ENCODE assay signal across 16 cellular contexts in genomic region chr11:95991545-95991944, GRCh38.
DNase-seq lines count a peak whose midpoint lies in the region; ATAC-seq, FAIRE-seq and TF ChIP-seq lines count a peak whose summit lies in the region.
"Had no signal": no experiment of that assay in that cellular context is flagged by ENCODE, and none has a peak within 500 bp of the region (broad histone marks: within the 10 kb centered on the region; RNA-seq: fewer than 3 reads in every experiment).

No MANE protein-coding gene starts in this region.

- H3K79me2 ChIP-seq in trophoblast cell (ENCODE audit: control insufficient read depth, insufficient read depth, low read length, poor library complexity) = no peaks in the 10 kb centered on the region

- peak; percentile 70 for FAIRE-seq in endometrium (lab: Jason Lieb, UNC)
- FAIRE-seq: GM12891 had no signal

- H3K27me3 ChIP-seq in IMR-90 (ENCODE audit: control insufficient read depth, insufficient read depth, low read length) (no peaks in the 10 kb centered on the region), trophoblast cell (ENCODE audit: insufficient read depth, low read length) (no peaks in the 10 kb centered on the region), right cardiac atrium (ENCODE audit: control insufficient read depth, insufficient read depth) (no peaks in the 10 kb centered on the region)
- H3K27me3 ChIP-seq: BE2C had no signal

- H2AK5ac ChIP-seq in IMR-90 (ENCODE audit: low read depth, low read length) (peak overlapping the region; percentile 50; the same call in 1 of the 2 replicates), trophoblast cell (ENCODE audit: low read length) (no peak overlapping the region)

- CTCF ChIA-PET in IMR-90 (lab: Yijun Ruan, JAX) = interaction anchor here (1.3 kb wide), 1 partner anchor 352 kb away, joined by 3 read pairs; no protein-coding TSS in a partner anchor

- H3K27me3 Mint-ChIP-seq in activated naive CD8-positive, alpha-beta T cell treated with anti-CD3 and anti-CD28 coated beads for 36 hours = no peaks in the 10 kb centered on the region
- H3K27me3 Mint-ChIP-seq: activated CD4-positive, alpha-beta memory T cell treated with anti-CD3 and anti-CD28 coated beads, Interleukin-2, amount 10 ng/mL, durations not matched to agents 7 days and 5 days had no signal

- no peak for TF ChIP-seq CTCF in IMR-90 (conservative IDR thresholded peaks at IDR 0.05; ENCODE audit: low read depth, low read length)

- H3K27ac Mint-ChIP-seq in activated naive CD8-positive, alpha-beta T cell treated with anti-CD3 and anti-CD28 coated beads for 36 hours = no peak overlapping the region
- H3K27ac Mint-ChIP-seq: activated CD4-positive, alpha-beta memory T cell treated with anti-CD3 and anti-CD28 coated beads, Interleukin-2, amount 10 ng/mL, durations not matched to agents 7 days and 5 days had no signal

- H3K56ac ChIP-seq in IMR-90 (ENCODE audit: extremely low read depth, insufficient read depth, low read length) = peak overlapping the region; percentile 13; the same call in 1 of the 2 replicates

- peaks cover 10% of the 10 kb centered on the region for H3K4me1 Mint-ChIP-seq in activated naive CD8-positive, alpha-beta T cell treated with anti-CD3 and anti-CD28 coated beads for 36 hours

- TF ChIP-seq POLR2A in IMR-90 (IDR thresholded peaks at IDR 0.05; ENCODE audit: low read depth, low read length) = no peak

- no TSS peak for BruUV-seq in IMR-90 (replicated peaks; lab: Mats Ljungman, UMichigan)

- no peak overlapping the region for H3K4me3 Mint-ChIP-seq in activated naive CD8-positive, alpha-beta T cell treated with anti-CD3 and anti-CD28 coated beads for 36 hours
- H3K4me3 Mint-ChIP-seq: activated CD4-positive, alpha-beta memory T cell treated with anti-CD3 and anti-CD28 coated beads, Interleukin-2, amount 10 ng/mL, durations not matched to agents 7 days and 5 days had no signal

- TF ChIP-seq RAD21 in IMR-90 (IDR thresholded peaks at IDR 0.05; ENCODE audit: low read length) = no peak

- H3K18ac ChIP-seq in IMR-90 (ENCODE audit: low read depth, low read length) (peak overlapping the region; percentile 30; the same call in 1 of the 2 replicates), trophoblast cell (ENCODE audit: low read length) (no peak overlapping the region)

- peaks cover 18% of the 10 kb centered on the region for H3K36me3 Mint-ChIP-seq in activated naive CD8-positive, alpha-beta T cell treated with anti-CD3 and anti-CD28 coated beads for 36 hours

- H2AFZ ChIP-seq in IMR-90 (replicated peaks; ENCODE audit: low read length, poor library complexity) (no peak overlapping the region), trophoblast cell (ENCODE audit: insufficient read depth, low read length, poor library complexity) (no peak overlapping the region)

- H3K4me3 ChIP-seq in IMR-90 (ENCODE audit: insufficient read depth, low read depth, low read length) (no peak overlapping the region), trophoblast cell (ENCODE audit: low read depth, low read length) (no peak overlapping the region), right cardiac atrium (ENCODE audit: low read length) (no peak overlapping the region)

- in situ Hi-C loops in IMR-90 (cut with MboI; ENCODE audit: low sequenced_read_pairs) = no loop called here

- peaks cover 8% of the 10 kb centered on the region for H3K9me1 ChIP-seq in IMR-90 (ENCODE audit: insufficient read depth, low read length)

- no peak overlapping the region for H4K12ac ChIP-seq in trophoblast cell (ENCODE audit: low read depth, low read length)

- H3K36me3 ChIP-seq in IMR-90 (ENCODE audit: control insufficient read depth, insufficient read depth, low read length) (peaks cover 4% of the 10 kb centered on the region), trophoblast cell (ENCODE audit: control insufficient read depth in 1 of 2, insufficient read depth in 2 of 2, low read length in 2 of 2) (peaks cover 2 to 5% of the 10 kb centered on the region in 2 experiments)
- H3K36me3 ChIP-seq: BE2C had no signal

- no peak overlapping the region for H2BK12ac ChIP-seq in trophoblast cell (ENCODE audit: low read length)

- peak overlapping the region; percentile 2; the same call in 1 of the 2 replicates for H3K23ac ChIP-seq in IMR-90 (ENCODE audit: low read depth, low read length)
- H3K23ac ChIP-seq in trophoblast cell (ENCODE audit: low read length) = no peak overlapping the region

- H3K4me1 ChIP-seq in IMR-90 (ENCODE audit: control insufficient read depth, insufficient read depth, low read length) (peaks cover 13% of the 10 kb centered on the region), trophoblast cell (ENCODE audit: control insufficient read depth in 1 of 2, insufficient read depth in 2 of 2, low read length in 2 of 2) (no peaks in the 10 kb centered on the region), right cardiac atrium (ENCODE audit: control insufficient read depth, insufficient read depth, low read length) (peaks cover 4% of the 10 kb centered on the region)
- H3K4me1 ChIP-seq: BE2C had no signal

- peak overlapping the region; percentile 44 for H2BK5ac ChIP-seq in IMR-90 (ENCODE audit: low read depth, low read length, poor library complexity, severe bottlenecking)
- no peak overlapping the region for H2BK5ac ChIP-seq in trophoblast cell (ENCODE audit: low read depth, low read length, poor library complexity)

- DNase-seq in AG08395 (ENCODE audit: low spot score) (peak; percentile 7), IMR-90 (peak; percentile 80), trophoblast cell (peak in 1 of 2 donors; percentile 12), right cardiac atrium (no peak), nucleus accumbens (lab: John Stamatoyannopoulos, UW) (no peak)
- DNase-seq in activated naive CD8-positive, alpha-beta T cell treated with anti-CD3 and anti-CD28 coated beads for 36 hours = no peak
- DNase-seq: activated CD4-positive, alpha-beta memory T cell treated with anti-CD3 and anti-CD28 coated beads, Interleukin-2, amount 10 ng/mL, durations not matched to agents 7 days and 5 days; BE2C; DND-41; NCI-H2029; NCI-H748 treated with DMSO at 0.1 percent for 48 hours; occipital lobe; stimulated activated CD4-positive, alpha-beta T cell treated with anti-CD3 and anti-CD28 coated beads, Interleukin-15, amount 100 ng/mL, for 24 hours had no signal

- intact Hi-C loops in IMR-90 (cut with micrococcal nuclease) (loop anchor here (5.0 kb wide), 2 partner anchors 154 to 346 kb away; no protein-coding TSS in a partner anchor), right cardiac atrium (cut with DNase I) (no loop called here)

- no peak overlapping the region for H2AK9ac ChIP-seq in IMR-90 (replicated peaks; ENCODE audit: low read depth, low read length, poor library complexity)

- peak overlapping the region in 1 of 2 experiments; percentile 44; a peak in 2 of 4 replicates for H4K8ac ChIP-seq in IMR-90 (ENCODE audit: low read depth in 2 of 2, low read length in 2 of 2)
- H4K8ac ChIP-seq in trophoblast cell (ENCODE audit: low read depth, low read length) = peak overlapping the region; percentile 40

- ATAC-seq in IMR-90 (ENCODE audit: low read depth) (peak; percentile 85), right cardiac atrium (no peak), HG02885 (IDR thresholded peaks at IDR 0.05; ENCODE audit: poor library complexity, unreplicated experiment) (no peak)

- H3K9me3 Mint-ChIP-seq in activated naive CD8-positive, alpha-beta T cell treated with anti-CD3 and anti-CD28 coated beads for 36 hours = no peaks in the 10 kb centered on the region
- H3K9me3 Mint-ChIP-seq: activated CD4-positive, alpha-beta memory T cell treated with anti-CD3 and anti-CD28 coated beads, Interleukin-2, amount 10 ng/mL, durations not matched to agents 7 days and 5 days had no signal

- H3K4ac ChIP-seq in IMR-90 (ENCODE audit: low read depth, low read length) = peak overlapping the region; percentile 65
- H3K4ac ChIP-seq in trophoblast cell (ENCODE audit: low read depth, low read length) = no peak overlapping the region

- dilution Hi-C loops in IMR-90 (cut with HindIII; ENCODE audit: low sequenced_read_pairs, unreplicated experiment) = no loop called here

- peak overlapping the region; percentile 59 for H2BK20ac ChIP-seq in IMR-90 (ENCODE audit: low read depth, low read length)

- H3K4me2 ChIP-seq in IMR-90 (ENCODE audit: low read depth, low read length) = peak overlapping the region; percentile 16; the same call in 1 of the 2 replicates
- H3K4me2 ChIP-seq in trophoblast cell (ENCODE audit: low read length) = peak overlapping the region; percentile 3

- peak overlapping the region; percentile 59; the same call in 1 of the 2 replicates for H4K5ac ChIP-seq in IMR-90 (ENCODE audit: low read depth, low read length)

- H4K91ac ChIP-seq in IMR-90 (ENCODE audit: insufficient read depth, low read depth, low read length) = no peak overlapping the region; the same call in 1 of the 2 replicates
- no peak overlapping the region for H4K91ac ChIP-seq in trophoblast cell (ENCODE audit: low read depth, low read length)

- no peak overlapping the region for H2BK15ac ChIP-seq in IMR-90 (ENCODE audit: low read depth, low read length)

- H3K27ac ChIP-seq in IMR-90 (ENCODE audit: insufficient read depth, low read length) (peak overlapping the region; percentile 51; the same call in 1 of the 2 replicates), trophoblast cell (ENCODE audit: low read depth, low read length) (no peak overlapping the region), right cardiac atrium (ENCODE audit: low read length) (no peak overlapping the region)

- H3K9ac ChIP-seq in IMR-90 (ENCODE audit: low read depth, low read length) (no peak overlapping the region), trophoblast cell (ENCODE audit: low read length) (no peak overlapping the region)

- H3K79me1 ChIP-seq in IMR-90 (ENCODE audit: low read depth in 1 of 2, low read length in 2 of 2) = peaks cover 11 to 49% of the 10 kb centered on the region in 2 experiments
- H3K79me1 ChIP-seq in trophoblast cell (ENCODE audit: low read length) = no peaks in the 10 kb centered on the region

- H3K9me3 ChIP-seq in IMR-90 (ENCODE audit: control insufficient read depth, insufficient read depth, low read length) (no peaks in the 10 kb centered on the region), trophoblast cell (ENCODE audit: insufficient read depth, low read depth, low read length) (no peaks in the 10 kb centered on the region), right cardiac atrium (ENCODE audit: control insufficient read depth, low read length) (no peaks in the 10 kb centered on the region)
- H3K9me3 ChIP-seq: BE2C had no signal

- no peaks in the 10 kb centered on the region for H4K20me1 ChIP-seq in IMR-90 (ENCODE audit: insufficient read depth, low read length)

- POLR2A ChIA-PET in IMR-90 (lab: Charles Lee; ENCODE audit: unreplicated experiment) = no interaction called here

- peak overlapping the region; percentile 42; the same call in 1 of the 2 replicates for H3K14ac ChIP-seq in IMR-90 (replicated peaks; ENCODE audit: low read depth, low read length)
- H3K14ac ChIP-seq in trophoblast cell (ENCODE audit: low read length) = no peak overlapping the region

- H2BK120ac ChIP-seq in IMR-90 (ENCODE audit: low read depth, low read length) (peak overlapping the region; percentile 70), trophoblast cell (ENCODE audit: insufficient read depth, low read length, poor library complexity) (no peak overlapping the region)

- WGBS in IMR-90 (ENCODE audit: extremely low coverage in 2 of 2, insufficient read length in 1 of 2), 2 experiments = no CpG with 5 or more reads among the region's 1 CpG
- WGBS in trophoblast cell (ENCODE audit: extremely low coverage, insufficient coverage, insufficient read length) = no CpG with 5 or more reads among the region's 1 CpG
- WGBS in right cardiac atrium = 85% methylated on average over 1 of the region's 1 CpG

Comparison
In these comparisons a context has a peak if more than half of its experiments do, and no peak if none do; other contexts are left out.
1. DNase-seq: peak in AG08395 (single experiment) and IMR-90 (single experiment); none in right cardiac atrium (0 of 3), activated naive CD8-positive, alpha-beta T cell treated with anti-CD3 and anti-CD28 coated beads for 36 hours (single experiment) and nucleus accumbens (0 of 56).